Comparison of ENCODE assay signal across 18 cellular contexts in the genomic region with DNA sequence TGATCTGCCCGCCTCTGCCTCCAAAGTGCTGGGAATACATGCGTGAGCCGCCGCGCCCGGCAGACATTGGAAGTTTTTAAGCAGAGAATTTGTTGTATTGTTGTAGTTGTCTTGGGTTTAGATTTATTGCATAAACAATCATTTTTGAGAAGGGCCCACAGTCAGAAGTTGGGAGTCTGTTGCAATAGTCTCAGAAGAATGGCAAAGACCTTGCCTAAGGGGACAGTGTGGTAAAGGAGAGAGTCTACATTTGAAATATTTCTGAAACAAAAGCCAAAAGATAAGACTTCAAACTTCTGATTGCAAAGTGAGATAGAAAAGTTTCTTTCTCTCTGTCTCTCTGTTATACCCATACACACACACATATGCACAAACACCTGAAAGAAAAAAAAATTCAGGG.
A peak's percentile ranks its signal among the peaks of the same experiment; 100 is the strongest.
DNase-seq lines count a peak whose midpoint lies in the region; ATAC-seq lines count a peak whose summit lies in the region.
"Had no signal": no experiment of that assay in that cellular context is flagged by ENCODE, and none has a peak within 500 bp of the region (broad histone marks: within the 10 kb centered on the region; RNA-seq: fewer than 3 reads in every experiment).

No MANE protein-coding gene starts in this region.

- no peaks in the 10 kb centered on the region for H3K4me1 Mint-ChIP-seq in stimulated activated effector memory CD8-positive, alpha-beta T cell treated with anti-CD3 and anti-CD28 coated beads, Interleukin-12 subunit alpha, Interleukin-12 subunit beta, amount 100 ng/mL, for 72 hours
- H3K4me1 Mint-ChIP-seq in stimulated activated memory B cell treated with anti-CD40 and anti-IgM and Interleukin-4, amounts not matched to agents 10 μg/mL and 1 μg/mL and 100 μg/mL, for 72 hours = no peaks in the 10 kb centered on the region

- H3K9ac ChIP-seq in adipocyte (ENCODE audit: low read length) = no peak overlapping the region

- ATAC-seq in stimulated activated effector memory CD8-positive, alpha-beta T cell treated with anti-CD3 and anti-CD28 coated beads, Interleukin-12 subunit alpha, Interleukin-12 subunit beta, amount 100 ng/mL, for 72 hours = no peak
- ATAC-seq in GM18498 (IDR thresholded peaks at IDR 0.05; ENCODE audit: unreplicated experiment) = no peak
- ATAC-seq in stimulated activated memory B cell treated with anti-CD40 and anti-IgM and Interleukin-4, amounts not matched to agents 10 μg/mL and 1 μg/mL and 100 μg/mL, for 72 hours = no peak

- peak overlapping the region; percentile 46 for H3K27ac ChIP-seq in KOPT-K1 (ENCODE audit: low read depth, low read length, poor library complexity, severe bottlenecking)
- H3K27ac ChIP-seq: Peyer's patch had no signal

- no peaks in the 10 kb centered on the region for H3K36me3 ChIP-seq in KOPT-K1 (ENCODE audit: insufficient read depth, low read length)
- no peaks in the 10 kb centered on the region for H3K36me3 ChIP-seq in adipocyte (ENCODE audit: control insufficient read depth, insufficient read depth, low read length, severe bottlenecking)
- H3K36me3 ChIP-seq: BE2C, MG63, Peyer's patch had no signal

- H3K4me1 ChIP-seq in adipocyte (ENCODE audit: control insufficient read depth, insufficient read depth, low read length) = peaks cover 19% of the 10 kb centered on the region
- H3K4me1 ChIP-seq: BE2C had no signal

- H3K4me3 Mint-ChIP-seq in stimulated activated effector memory CD8-positive, alpha-beta T cell treated with anti-CD3 and anti-CD28 coated beads, Interleukin-12 subunit alpha, Interleukin-12 subunit beta, amount 100 ng/mL, for 72 hours = no peak overlapping the region
- H3K4me3 Mint-ChIP-seq in stimulated activated memory B cell treated with anti-CD40 and anti-IgM and Interleukin-4, amounts not matched to agents 10 μg/mL and 1 μg/mL and 100 μg/mL, for 72 hours = no peak overlapping the region
- H3K4me3 Mint-ChIP-seq: CD4-positive, CD25-positive, alpha-beta regulatory T cell had no signal

- no peaks in the 10 kb centered on the region for H3K27me3 Mint-ChIP-seq in stimulated activated memory B cell treated with anti-CD40 and anti-IgM and Interleukin-4, amounts not matched to agents 10 μg/mL and 1 μg/mL and 100 μg/mL, for 72 hours
- H3K27me3 Mint-ChIP-seq: CD4-positive, CD25-positive, alpha-beta regulatory T cell had no signal

- H3K27ac Mint-ChIP-seq in stimulated activated effector memory CD8-positive, alpha-beta T cell treated with anti-CD3 and anti-CD28 coated beads, Interleukin-12 subunit alpha, Interleukin-12 subunit beta, amount 100 ng/mL, for 72 hours = peak overlapping the region; percentile 74
- no peak overlapping the region for H3K27ac Mint-ChIP-seq in stimulated activated memory B cell treated with anti-CD40 and anti-IgM and Interleukin-4, amounts not matched to agents 10 μg/mL and 1 μg/mL and 100 μg/mL, for 72 hours
- H3K27ac Mint-ChIP-seq: CD4-positive, CD25-positive, alpha-beta regulatory T cell had no signal

- DNase-seq in SIG-M5 treated with dmso at 0.1 percent for 504 hours (lab: John Stamatoyannopoulos, UW; ENCODE audit: unreplicated experiment) (peak; percentile 28), SIG-M5 (lab: John Stamatoyannopoulos, UW) (no peak), adipocyte (ENCODE audit: low read depth) (peak; percentile 69)
- no peak for DNase-seq in stimulated activated effector memory CD8-positive, alpha-beta T cell treated with anti-CD3 and anti-CD28 coated beads, Interleukin-12 subunit alpha, Interleukin-12 subunit beta, amount 100 ng/mL, for 72 hours (ENCODE audit: low spot score in 2 of 2)
- DNase-seq in activated CD8-positive, alpha-beta memory T cell treated with anti-CD3 and anti-CD28 coated beads, Interleukin-2, amount 50 U/mL, for 4 hours = no peak
- DNase-seq: 8988T; BE2C; CD4-positive, CD25-positive, alpha-beta regulatory T cell; GF-D8; Karpas-422; MG63; NCI-H1105 treated with DMSO at 0.1 percent for 48 hours; NCI-H1694; NCI-H2081 treated with DMSO at 0.1 percent for 48 hours; Peyer's patch had no signal

- H3K9me3 ChIP-seq in KOPT-K1 (ENCODE audit: insufficient read depth, low read length, poor library complexity, severe bottlenecking) (peaks cover 17% of the 10 kb centered on the region), adipocyte (ENCODE audit: control insufficient read depth, low read length) (no peaks in the 10 kb centered on the region)
- H3K9me3 ChIP-seq: BE2C, MG63, Peyer's patch had no signal

- no peak overlapping the region for H3K4me3 ChIP-seq in adipocyte (ENCODE audit: low read length)
- H3K4me3 ChIP-seq: MG63, Peyer's patch had no signal

- no peaks in the 10 kb centered on the region for H3K36me3 Mint-ChIP-seq in stimulated activated effector memory CD8-positive, alpha-beta T cell treated with anti-CD3 and anti-CD28 coated beads, Interleukin-12 subunit alpha, Interleukin-12 subunit beta, amount 100 ng/mL, for 72 hours
- H3K36me3 Mint-ChIP-seq in stimulated activated memory B cell treated with anti-CD40 and anti-IgM and Interleukin-4, amounts not matched to agents 10 μg/mL and 1 μg/mL and 100 μg/mL, for 72 hours = no peaks in the 10 kb centered on the region
- H3K36me3 Mint-ChIP-seq: CD4-positive, CD25-positive, alpha-beta regulatory T cell had no signal

- H3K9me3 Mint-ChIP-seq in stimulated activated effector memory CD8-positive, alpha-beta T cell treated with anti-CD3 and anti-CD28 coated beads, Interleukin-12 subunit alpha, Interleukin-12 subunit beta, amount 100 ng/mL, for 72 hours = no peaks in the 10 kb centered on the region
- no peaks in the 10 kb centered on the region for H3K9me3 Mint-ChIP-seq in stimulated activated memory B cell treated with anti-CD40 and anti-IgM and Interleukin-4, amounts not matched to agents 10 μg/mL and 1 μg/mL and 100 μg/mL, for 72 hours
- H3K9me3 Mint-ChIP-seq: CD4-positive, CD25-positive, alpha-beta regulatory T cell had no signal

- no peaks in the 10 kb centered on the region for H3K27me3 ChIP-seq in adipocyte (replicated peaks; ENCODE audit: control insufficient read depth, insufficient read depth, low read length)
- H3K27me3 ChIP-seq: BE2C, MG63, Peyer's patch had no signal

Comparison
In these comparisons a context has a peak if more than half of its experiments do, and no peak if none do; other contexts are left out.
1. DNase-seq: peak in SIG-M5 treated with dmso at 0.1 percent for 504 hours (single experiment) and adipocyte (single experiment); none in SIG-M5 (single experiment), stimulated activated effector memory CD8-positive, alpha-beta T cell treated with anti-CD3 and anti-CD28 coated beads, Interleukin-12 subunit alpha, Interleukin-12 subunit beta, amount 100 ng/mL, for 72 hours (0 of 2) and activated CD8-positive, alpha-beta memory T cell treated with anti-CD3 and anti-CD28 coated beads, Interleukin-2, amount 50 U/mL, for 4 hours (single experiment).